ENCODE assay signal across 23 cellular contexts in genomic region chr3:123524987-123525386, GRCh38. TPM values are rescaled to one million over a fixed set of nuclear protein-coding genes. Genes with fewer than 3 reads are reported as not detected.
DNase-seq lines count a peak whose midpoint lies in the region; ATAC-seq and TF ChIP-seq lines count a peak whose summit lies in the region.
"Had no signal": no experiment of that assay in that cellular context is flagged by ENCODE, and none has a peak within 500 bp of the region (broad histone marks: within the 10 kb centered on the region; RNA-seq: fewer than 3 reads in every experiment).

No MANE protein-coding gene starts in this region.

- no peak for TF ChIP-seq POLR2A in HCT116 (IDR thresholded peaks at IDR 0.05; ENCODE audit: borderline replicate concordance, extremely low read depth, insufficient read depth, insufficient read length)

- POLR2A ChIA-PET in HCT116 (lab: Charles Lee): no interaction called here

- RAD21 ChIA-PET in HCT116 (lab: Charles Lee; ENCODE audit: low non-redundant PET in 1 of 2, low total read pairs in 2 of 2, uncharacterized antibody in 2 of 2, unreplicated experiment in 2 of 2): no interaction called here

- peaks cover 5 to 7% of the 10 kb centered on the region in 2 experiments; a peak in 3 of 4 replicates for H3K36me3 ChIP-seq in HCT116 (ENCODE audit: control insufficient read depth in 1 of 2, insufficient read depth in 2 of 2, low read length in 2 of 2)
- H3K36me3 ChIP-seq in hepatocyte (replicated peaks; ENCODE audit: insufficient read depth, low read depth): no peaks in the 10 kb centered on the region

- H3K9me3 Mint-ChIP-seq in nephron progenitor cell: no peaks in the 10 kb centered on the region
- H3K9me3 Mint-ChIP-seq: CD8-positive, alpha-beta memory T cell; GM23338 had no signal

- no peak for TF ChIP-seq RAD21 in HCT116 (IDR thresholded peaks at IDR 0.05; ENCODE audit: low read depth)

- no peak overlapping the region for H2AFZ ChIP-seq in HCT116 (ENCODE audit: low read depth, low read length, poor library complexity, severe bottlenecking)
- no peak overlapping the region for H2AFZ ChIP-seq in hepatocyte
- H2AFZ ChIP-seq: GM23338 had no signal

- peak overlapping the region; percentile 55 for H3K27ac Mint-ChIP-seq in nephron progenitor cell
- H3K27ac Mint-ChIP-seq: GM23338 had no signal

- H3K9me2 ChIP-seq in HCT116 (ENCODE audit: insufficient read depth) (no peaks in the 10 kb centered on the region), hepatocyte (replicated peaks; ENCODE audit: insufficient read depth) (no peaks in the 10 kb centered on the region)

- H3K4me1 Mint-ChIP-seq in nephron progenitor cell: peaks cover 23% of the 10 kb centered on the region
- H3K4me1 Mint-ChIP-seq: GM23338 had no signal

- H3K9ac ChIP-seq in HCT116 (ENCODE audit: low read length): no peak overlapping the region

- CTCF ChIA-PET in HCT116 (lab: Charles Lee): no interaction called here

- H3K79me2 ChIP-seq in HCT116 (ENCODE audit: insufficient read depth, low read length) (no peaks in the 10 kb centered on the region), hepatocyte (no peaks in the 10 kb centered on the region)

- no peak for TF ChIP-seq CTCF in HCT116 (IDR thresholded peaks at IDR 0.05 in 2 of 3, conservative IDR thresholded peaks at IDR 0.05 in 1 of 3; ENCODE audit: borderline replicate concordance in 1 of 3, insufficient read depth in 1 of 3, low read depth in 2 of 3, low read length in 2 of 3)
- no peak for TF ChIP-seq CTCF in hepatocyte (IDR thresholded peaks at IDR 0.05; ENCODE audit: poor library complexity)
- no peak for TF ChIP-seq CTCF in nephron progenitor cell (IDR thresholded peaks at IDR 0.05)

- WGBS in hepatocyte (ENCODE audit: low lambda C conversion rate, missing lambda C conversion rate): 87% methylated on average over 4 of the region's 4 CpGs

- no peaks in the 10 kb centered on the region for H3K27me3 ChIP-seq in HCT116 (ENCODE audit: insufficient read depth, low read length)
- no peaks in the 10 kb centered on the region for H3K27me3 ChIP-seq in hepatocyte
- H3K27me3 ChIP-seq: SJSA1 had no signal

- DNase-seq in AML-193 (lab: John Stamatoyannopoulos, UW) (peak; percentile 47 to 61), HCT116 (ENCODE audit: low read depth, low spot score) (no peak), hepatocyte (ENCODE audit: low spot score) (peak; percentile 14), nephron progenitor cell (no peak), T-helper 9 cell (no peak), superior temporal gyrus (ENCODE audit: extremely low spot score) (no peak)
- DNase-seq: C1 segment of cervical spinal cord; CD8-positive, alpha-beta memory T cell; DMS 273 treated with DMSO at 0.1 percent for 48 hours; DMS79; GF-D8; NCI-H1092; NCI-H1417 treated with DMSO at 0.1 percent for 48 hours; NCI-H1694 treated with DMSO at 0.1 percent for 48 hours; NCI-H2081; NCI-H2227 treated with DMSO at 0.1 percent for 48 hours; NCI-H526 treated with DMSO at 0.1 percent for 48 hours; Right ventricle myocardium superior; RPMI8226 had no signal

- no peak overlapping the region for H3K4me3 Mint-ChIP-seq in nephron progenitor cell
- H3K4me3 Mint-ChIP-seq: CD8-positive, alpha-beta memory T cell; GM23338 had no signal

- H3K9me3 ChIP-seq in HCT116 (ENCODE audit: control insufficient read depth in 1 of 2, insufficient read depth in 1 of 2, low read depth in 1 of 2, low read length in 2 of 2) (no peaks in the 10 kb centered on the region), hepatocyte (ENCODE audit: low read depth) (no peaks in the 10 kb centered on the region)
- H3K9me3 ChIP-seq: HAP-1, SJSA1 had no signal

- ATAC-seq in HCT116: no peak
- no peak for ATAC-seq in GM21786 (IDR thresholded peaks at IDR 0.05; ENCODE audit: unreplicated experiment)
- ATAC-seq: GM23338 had no signal

- intact Hi-C loops in HCT116 (cut with micrococcal nuclease): no loop called here

- no peak overlapping the region for H3K4me2 ChIP-seq in HCT116 (ENCODE audit: low read length)
- no peak overlapping the region for H3K4me2 ChIP-seq in hepatocyte
- H3K4me2 ChIP-seq: GM23338 had no signal

- BruUV-seq in HCT116 (replicated peaks; lab: Mats Ljungman, UMichigan): TSS peak; percentile 13

- H3K27ac ChIP-seq in HCT116 (ENCODE audit: low read depth, low read length): no peak overlapping the region
- H3K27ac ChIP-seq in hepatocyte: no peak overlapping the region
- H3K27ac ChIP-seq: SJSA1 had no signal

- H3K27me3 Mint-ChIP-seq in nephron progenitor cell (ENCODE audit: low read depth, poor library complexity): no peaks in the 10 kb centered on the region
- H3K27me3 Mint-ChIP-seq: CD8-positive, alpha-beta memory T cell had no signal

- H3K4me3 ChIP-seq in HCT116 (replicated peaks in 1 of 2; ENCODE audit: low read depth in 1 of 2, low read length in 2 of 2): no peak overlapping the region
- no peak overlapping the region for H3K4me3 ChIP-seq in hepatocyte
- H3K4me3 ChIP-seq: GM23338, HAP-1, SJSA1 had no signal

- H3K4me1 ChIP-seq in HCT116 (ENCODE audit: control insufficient read depth in 1 of 2, insufficient read depth in 2 of 2, low read length in 2 of 2): no peaks in the 10 kb centered on the region
- H3K4me1 ChIP-seq in hepatocyte (ENCODE audit: insufficient read depth): no peaks in the 10 kb centered on the region
- H3K4me1 ChIP-seq: HAP-1, SJSA1 had no signal

- H4K20me1 ChIP-seq in HCT116 (ENCODE audit: insufficient read depth) (no peaks in the 10 kb centered on the region), hepatocyte (ENCODE audit: insufficient read depth, poor library complexity, severe bottlenecking) (no peaks in the 10 kb centered on the region)

- peaks cover 12% of the 10 kb centered on the region for H3K36me3 Mint-ChIP-seq in nephron progenitor cell (ENCODE audit: low read depth)

TF ChIP-seq in HCT116, 20 proteins besides CTCF, POLR2A, EP300 and RAD21:
- TF ChIP-seq ZNF274 (IDR thresholded peaks at IDR 0.05; ENCODE audit: low read depth, low read length) (no peak), POLR2AphosphoS5 (IDR thresholded peaks at IDR 0.05; ENCODE audit: low read depth, low read length) (no peak), ZFX (IDR thresholded peaks at IDR 0.05) (no peak), SP1 (IDR thresholded peaks at IDR 0.05; ENCODE audit: low read depth) (no peak), EZH2 (IDR thresholded peaks at IDR 0.05) (no peak), YY1 (IDR thresholded peaks at IDR 0.05; ENCODE audit: extremely low read depth, insufficient replicate concordance, low read depth, low read length) (no peak)

RNA-seq across cellular contexts. Expression of gene HACD2, which starts 59.9 kb away (rescaled TPM):
- total RNA-seq in HCT116 (2021; ENCODE audit: unreplicated experiment) (43.0 TPM), hepatocyte (64.3 and 70.1 TPM in 2 replicates)
- polyA plus RNA-seq in HCT116 (2012): 11.7 and 16.4 TPM in 2 replicates
- polyA plus RNA-seq in hepatocyte: 26.5 and 31.8 TPM in 2 replicates

Comparison
In these comparisons a context has a peak if more than half of its experiments do, and no peak if none do; other contexts are left out.
1. DNase-seq: peak in AML-193 (2 of 2) and hepatocyte (single experiment); none in HCT116 (single experiment), nephron progenitor cell (single experiment), T-helper 9 cell (single experiment) and superior temporal gyrus (single experiment).